Comparison of ENCODE assay signal across 9 cellular contexts in the genomic region with DNA sequence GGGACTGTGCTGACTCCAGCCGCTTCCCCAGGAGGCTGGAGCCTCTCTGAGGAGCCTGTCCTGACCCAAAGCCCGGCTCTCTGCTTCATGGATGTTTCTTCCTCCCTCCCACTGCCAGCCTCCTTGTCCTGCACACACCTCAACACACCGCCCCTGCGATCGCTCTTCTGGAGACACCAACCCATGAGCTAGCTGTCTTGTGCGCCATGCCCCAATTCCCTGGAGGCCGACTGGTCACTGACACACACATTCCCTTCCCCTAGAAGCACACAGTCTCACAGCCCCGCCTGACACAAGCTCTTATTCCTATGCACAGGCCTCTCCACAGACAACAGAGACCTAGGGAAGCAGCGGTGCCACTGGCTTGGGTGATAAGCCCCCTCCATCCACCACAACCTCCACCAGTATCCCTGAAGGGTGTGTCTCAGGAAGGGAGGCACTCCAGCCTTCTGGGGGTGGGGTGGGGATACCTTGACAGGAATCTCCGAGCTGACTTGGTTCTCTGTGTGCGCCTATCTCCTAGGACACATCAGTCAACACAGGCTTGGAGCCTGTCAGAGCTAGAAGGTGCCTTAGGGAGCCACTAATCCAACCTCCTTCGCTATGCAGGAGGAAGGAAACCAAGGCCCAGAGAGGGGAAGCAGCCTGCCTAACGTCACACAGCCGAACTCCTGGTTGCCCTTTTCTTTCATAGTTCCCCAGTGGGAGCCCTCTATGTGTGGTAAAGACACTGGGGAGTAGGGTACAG. TPM values are rescaled to one million over a fixed set of nuclear protein-coding genes. Genes with fewer than 3 reads are reported as not detected.
A peak's percentile ranks its signal among the peaks of the same experiment; 100 is the strongest.
DNase-seq lines count a peak whose midpoint lies in the region; ATAC-seq, FAIRE-seq and TF ChIP-seq lines count a peak whose summit lies in the region.
"Had no signal": no experiment of that assay in that cellular context is flagged by ENCODE, and none has a peak within 500 bp of the region (broad histone marks: within the 10 kb centered on the region; RNA-seq: fewer than 3 reads in every experiment).

No MANE protein-coding gene starts in this region.

- H4K20me1 ChIP-seq in H9 (ENCODE audit: control insufficient read depth, insufficient read depth, insufficient read length) (no peaks in the 10 kb centered on the region), K562 (replicated peaks; ENCODE audit: control insufficient read depth, insufficient read depth, low read length) (peaks cover 33% of the 10 kb centered on the region)

- CTCF ChIA-PET in K562 (lab: Yijun Ruan, JAX; ENCODE audit: low intra/inter-chr PET ratio): no interaction called here

- no peak overlapping the region for H2BK120ac ChIP-seq in H9 (ENCODE audit: low read depth, low read length, poor library complexity, severe bottlenecking)

- peaks cover 34% of the 10 kb centered on the region for H3K4me1 ChIP-seq in H9 (ENCODE audit: insufficient read depth, low read length)
- H3K4me1 ChIP-seq in K562 (replicated peaks in 1 of 2; ENCODE audit: control insufficient read depth in 2 of 2, insufficient read depth in 2 of 2, low read length in 2 of 2): peaks cover 64 to 81% of the 10 kb centered on the region in 2 experiments
- H3K4me1 ChIP-seq in kidney (ENCODE audit: control insufficient read depth in 1 of 2, insufficient read depth in 1 of 2, low read depth in 1 of 2, low read length in 2 of 2): peaks cover 50 to 67% of the 10 kb centered on the region in 2 donors

- H2BK5ac ChIP-seq in H9 (ENCODE audit: insufficient read length, low read length): no peak overlapping the region

- H3K27me3 ChIP-seq in H9 (ENCODE audit: insufficient read depth, low read length): no peaks in the 10 kb centered on the region
- no peaks in the 10 kb centered on the region for H3K27me3 ChIP-seq in K562 (ENCODE audit: control insufficient read depth in 2 of 2, insufficient read depth in 2 of 2, low read length in 2 of 2)

- H3K27ac Mint-ChIP-seq in H9: peak overlapping the region; percentile 79 to 97 (median 94); a peak in 6 of 7 replicates
- H3K27ac Mint-ChIP-seq in stimulated activated effector memory CD8-positive, alpha-beta T cell treated with anti-CD3 and anti-CD28 coated beads, Interleukin-12 subunit alpha, Interleukin-12 subunit beta, amount 100 ng/mL, for 72 hours: peak overlapping the region; percentile 17

- ATAC-seq in K562 (peak; percentile 4), esophagus mucosa (no peak)
- no peak for ATAC-seq in stimulated activated effector memory CD8-positive, alpha-beta T cell treated with anti-CD3 and anti-CD28 coated beads, Interleukin-12 subunit alpha, Interleukin-12 subunit beta, amount 100 ng/mL, for 72 hours
- ATAC-seq in activated T-cell treated with anti-CD3 and anti-CD28 coated beads, Interleukin-2, amount 50 U/mL, for 4 hours: no peak

- H3K14ac ChIP-seq in H9 (ENCODE audit: insufficient read depth, low read length): no peak overlapping the region

- H3K9me3 ChIP-seq in H9 (ENCODE audit: control insufficient read depth, low read depth, low read length): no peaks in the 10 kb centered on the region
- no peaks in the 10 kb centered on the region for H3K9me3 ChIP-seq in K562 (replicated peaks; ENCODE audit: control insufficient read depth, insufficient read depth, low read depth, low read length)
- H3K9me3 ChIP-seq in kidney (ENCODE audit: control insufficient read depth in 1 of 2, low read length in 2 of 2): no peaks in the 10 kb centered on the region

- no peaks in the 10 kb centered on the region for H3K79me1 ChIP-seq in H9 (ENCODE audit: insufficient read depth, low read depth, low read length, poor library complexity, severe bottlenecking)

- H2AFZ ChIP-seq in H9 (ENCODE audit: low read length): no peak overlapping the region
- no peak overlapping the region for H2AFZ ChIP-seq in K562 (ENCODE audit: low read depth, low read length)

- in situ Hi-C loops in K562 (cut with MboI): no loop called here

- H3K27me3 Mint-ChIP-seq in H9 (ENCODE audit: low read depth): no peaks in the 10 kb centered on the region; the same call in none of the 2 replicates
- peaks cover 1% of the 10 kb centered on the region for H3K27me3 Mint-ChIP-seq in activated T-cell treated with anti-CD3 and anti-CD28 coated beads, Interleukin-2, amount 50 U/mL, for 4 hours (ENCODE audit: low read depth)

- TF ChIP-seq POLR2A in K562 (conservative IDR thresholded peaks at IDR 0.05): no peak

- POLR2A ChIA-PET in K562 (lab: Yijun Ruan, JAX): interaction anchor here (0.5 to 3.4 kb wide), 13 partner anchors 9 to 154 kb away, joined by 3 to 20 read pairs (median 3); no protein-coding TSS in a partner anchor

- no peak overlapping the region for H4K8ac ChIP-seq in H9 (replicated peaks; ENCODE audit: insufficient read length, low read depth, low read length)

- intact Hi-C loops in K562 (cut with micrococcal nuclease) (no loop called here), kidney (cut with DNase I) (no loop called here)

- no TSS peak for BruUV-seq in K562 (replicated peaks; lab: Mats Ljungman, UMichigan)

- WGBS in H9 (ENCODE audit: extremely low coverage, insufficient read length, low lambda C conversion rate): no CpG with 5 or more reads among the region's 14 CpGs
- 17% methylated on average over 14 of the region's 14 CpGs for WGBS in K562 (ENCODE audit: insufficient coverage, low coverage, missing lambda C conversion rate)

- H2BK20ac ChIP-seq in H9 (ENCODE audit: low read depth, low read length, poor library complexity, severe bottlenecking): no peak overlapping the region

- H3K27ac ChIP-seq in H9 (ENCODE audit: insufficient read length, low read depth, low read length) (no peak overlapping the region), K562 (ENCODE audit: extremely low read depth, low read depth, low read length) (peak overlapping the region; percentile 55), kidney (ENCODE audit: low read depth in 2 of 2, low read length in 2 of 2) (peak overlapping the region; percentile 82 to 86)

- no peaks in the 10 kb centered on the region for H3K36me3 Mint-ChIP-seq in H9 (ENCODE audit: insufficient read depth in 1 of 3, low read depth in 3 of 3)
- H3K36me3 Mint-ChIP-seq in stimulated activated effector memory CD8-positive, alpha-beta T cell treated with anti-CD3 and anti-CD28 coated beads, Interleukin-12 subunit alpha, Interleukin-12 subunit beta, amount 100 ng/mL, for 72 hours: peaks cover 10% of the 10 kb centered on the region
- peaks cover 2% of the 10 kb centered on the region for H3K36me3 Mint-ChIP-seq in activated T-cell treated with anti-CD3 and anti-CD28 coated beads, Interleukin-2, amount 50 U/mL, for 4 hours (ENCODE audit: insufficient read depth)

- TF ChIP-seq RAD21 in K562 (CRISPR knock-in tag; conservative IDR thresholded peaks at IDR 0.05 in 1 of 2, IDR thresholded peaks at IDR 0.05 in 1 of 2): peak in 1 of 2 experiments; percentile 2; a peak in 1 of 4 replicates

- peak overlapping the region; percentile 46 to 74; a peak in 4 of 5 replicates for H3K4me3 Mint-ChIP-seq in H9
- no peak overlapping the region for H3K4me3 Mint-ChIP-seq in stimulated activated effector memory CD8-positive, alpha-beta T cell treated with anti-CD3 and anti-CD28 coated beads, Interleukin-12 subunit alpha, Interleukin-12 subunit beta, amount 100 ng/mL, for 72 hours
- H3K4me3 Mint-ChIP-seq in activated T-cell treated with anti-CD3 and anti-CD28 coated beads, Interleukin-2, amount 50 U/mL, for 4 hours: no peak overlapping the region

- H3K9ac ChIP-seq in H9 (ENCODE audit: extremely low read depth, insufficient read length, low read length) (no peak overlapping the region), K562 (ENCODE audit: insufficient read depth in 1 of 2, low read depth in 2 of 2, low read length in 2 of 2) (peak overlapping the region; percentile 19 to 88; a peak in 3 of 4 replicates), kidney (ENCODE audit: low read length in 2 of 2) (peak overlapping the region; percentile 4 to 71)

- no peak overlapping the region for H2AK5ac ChIP-seq in H9 (ENCODE audit: insufficient read length, low read length)

- no peak overlapping the region for H4K5ac ChIP-seq in H9 (ENCODE audit: insufficient read length, low read depth, low read length)

- peak overlapping the region; percentile 19 for H3K4me2 ChIP-seq in H9 (ENCODE audit: insufficient read depth, insufficient read length, low read length)
- peak overlapping the region; percentile 67 for H3K4me2 ChIP-seq in K562 (ENCODE audit: insufficient read depth, low read length)

- H3K9me3 Mint-ChIP-seq in H9: no peaks in the 10 kb centered on the region; a peak in 1 of 5 replicates
- no peaks in the 10 kb centered on the region for H3K9me3 Mint-ChIP-seq in stimulated activated effector memory CD8-positive, alpha-beta T cell treated with anti-CD3 and anti-CD28 coated beads, Interleukin-12 subunit alpha, Interleukin-12 subunit beta, amount 100 ng/mL, for 72 hours
- H3K9me3 Mint-ChIP-seq in activated T-cell treated with anti-CD3 and anti-CD28 coated beads, Interleukin-2, amount 50 U/mL, for 4 hours: no peaks in the 10 kb centered on the region

- H3K23me2 ChIP-seq in H9 (ENCODE audit: insufficient read length, low read depth, low read length, poor library complexity, severe bottlenecking): peaks cover 5% of the 10 kb centered on the region

- H3K79me2 ChIP-seq in H9 (ENCODE audit: insufficient read depth, low read length) (no peaks in the 10 kb centered on the region), K562 (ENCODE audit: control insufficient read depth, insufficient read depth, low read length) (peaks cover 82% of the 10 kb centered on the region)

- H2BK12ac ChIP-seq in H9 (ENCODE audit: insufficient read length, low read depth, low read length): no peak overlapping the region

- no peak overlapping the region for H3K4ac ChIP-seq in H9 (ENCODE audit: low read depth, low read length)

- no peak overlapping the region for H3K4me3 ChIP-seq in K562
- peak overlapping the region in 1 of 2 donors; percentile 25 for H3K4me3 ChIP-seq in kidney (ENCODE audit: low read length in 2 of 2)

- peaks cover 69 to 76% of the 10 kb centered on the region in 2 experiments for H3K4me1 Mint-ChIP-seq in H9
- H3K4me1 Mint-ChIP-seq in stimulated activated effector memory CD8-positive, alpha-beta T cell treated with anti-CD3 and anti-CD28 coated beads, Interleukin-12 subunit alpha, Interleukin-12 subunit beta, amount 100 ng/mL, for 72 hours: peaks cover 51% of the 10 kb centered on the region
- peaks cover 36% of the 10 kb centered on the region for H3K4me1 Mint-ChIP-seq in activated T-cell treated with anti-CD3 and anti-CD28 coated beads, Interleukin-2, amount 50 U/mL, for 4 hours (ENCODE audit: low read depth)

- FAIRE-seq in K562 (lab: Jason Lieb, UNC): peak; percentile 85
- no peak for FAIRE-seq in kidney (lab: Jason Lieb, UNC)

- H4K91ac ChIP-seq in H9 (ENCODE audit: insufficient read length, low read depth, low read length): no peak overlapping the region

- DNase-seq in H9: no peak
- DNase-seq in K562 (ENCODE audit: extremely low read depth in 1 of 4, low spot score in 3 of 4): peak; percentile 65 to 80 (median 78)
- peak; percentile 85 for DNase-seq in kidney
- no peak for DNase-seq in stimulated activated effector memory CD8-positive, alpha-beta T cell treated with anti-CD3 and anti-CD28 coated beads, Interleukin-12 subunit alpha, Interleukin-12 subunit beta, amount 100 ng/mL, for 72 hours (ENCODE audit: low spot score in 2 of 2)
- DNase-seq in activated T-cell treated with anti-CD3 and anti-CD28 coated beads, Interleukin-2, amount 50 U/mL, for 4 hours: no peak
- no peak for DNase-seq in SW 1271 (lab: John Stamatoyannopoulos, UW)
- no peak for DNase-seq in NCI-H1092 (lab: John Stamatoyannopoulos, UW)
- DNase-seq: NCI-H1105 treated with DMSO at 0.1 percent for 48 hours had no signal

- no peak overlapping the region for H3T11ph ChIP-seq in H9 (ENCODE audit: low read length)

- H3K18ac ChIP-seq in H9 (ENCODE audit: insufficient read length, low read depth, low read length): no peak overlapping the region

- peaks cover 4% of the 10 kb centered on the region for H3K9me1 ChIP-seq in K562 (ENCODE audit: control insufficient read depth, insufficient read depth, low read length)

- H3K36me3 ChIP-seq in K562 (ENCODE audit: control insufficient read depth, insufficient read depth, low read length) (peaks cover 12% of the 10 kb centered on the region; the same call in 2 of the 3 replicates), kidney (ENCODE audit: control insufficient read depth in 1 of 2, insufficient read depth in 2 of 2, low read length in 2 of 2) (no peaks in the 10 kb centered on the region)

- no peak overlapping the region for H2BK15ac ChIP-seq in H9 (ENCODE audit: low read depth, low read length)

- H3K23ac ChIP-seq in H9 (ENCODE audit: insufficient read length, low read depth, low read length): no peak overlapping the region

- H3K56ac ChIP-seq in H9 (ENCODE audit: insufficient read length, low read depth, low read length): no peak overlapping the region

- no peak for TF ChIP-seq EP300 in K562 (IDR thresholded peaks at IDR 0.05; ENCODE audit: low read length)

- TF ChIP-seq CTCF in H9 (conservative IDR thresholded peaks at IDR 0.05): no peak
- no peak for TF ChIP-seq CTCF in K562 (IDR thresholded peaks at IDR 0.05 in 2 of 3, conservative IDR thresholded peaks at IDR 0.05 in 1 of 3; ENCODE audit: insufficient read depth in 2 of 3, low read depth in 1 of 3, low read length in 3 of 3)
- TF ChIP-seq CTCF in kidney (IDR thresholded peaks at IDR 0.05; ENCODE audit: borderline replicate concordance, extremely low read depth, insufficient read depth): no peak

RNA-seq across cellular contexts. Expression of a gene that starts 31.1 kb away (rescaled TPM):
- 23.7 and 29.4 TPM in 2 replicates for total RNA-seq in H9 (2021)
- 62.5 and 101 TPM in 2 replicates for total RNA-seq in K562 (2011; cell fraction: chromatin; rRNA removed; ENCODE audit: low replicate concordance)
- total RNA-seq in K562 (2011; cell fraction: nucleolus; rRNA removed): 36.7 and 38.9 TPM in 2 replicates
- 49.2 and 72.8 TPM in 2 replicates for total RNA-seq in K562 (2011; cell fraction: nucleoplasm; rRNA removed)
- total RNA-seq in K562 (2014; rRNA removed): 7.9 and 12.5 TPM in 2 replicates
- 3.6 and 4.6 TPM in 2 replicates for total RNA-seq in K562 (2014; rRNA removed; fragmentation: Illumina TruSeq; extraction: Trizol)
- 4.7 and 4.8 TPM in 2 replicates for total RNA-seq in K562 (2015; rRNA removed; fragmentation: Illumina TruSeq; extraction: Trizol)
- 36.4 and 37.8 TPM in 2 replicates for total RNA-seq in K562 (2021)
- polyA plus RNA-seq in K562 (2011; rRNA removed): 3.1 and 4.2 TPM in 2 replicates
- 2.3 and 3.9 TPM in 2 replicates for polyA plus RNA-seq in K562 (2011; cell fraction: cytosol; rRNA removed)
- 13.3 and 21.8 TPM in 2 replicates for polyA plus RNA-seq in K562 (2011; cell fraction: nucleus; rRNA removed)
- 13.7 and 18.2 TPM in 2 replicates for polyA plus RNA-seq in K562 (2012)
- polyA plus RNA-seq in K562 (2014; fragmentation: Illumina TruSeq; extraction: Trizol): 5.4 and 9.5 TPM in 2 replicates
- under 1 TPM; 0.21 to 0.59 TPM for polyA plus RNA-seq in K562 (2014; fragmentation: Nextera tagmentation; extraction: Ambion mirVana)
- 8.5 and 9.0 TPM in 2 replicates for polyA plus RNA-seq in K562 (2014; rRNA removed)
- 3.7 and 9.1 TPM in 2 replicates for polyA minus RNA-seq in K562 (2011; rRNA and poly(A)+ RNA removed)
- polyA minus RNA-seq in K562 (2011; cell fraction: cytosol; rRNA and poly(A)+ RNA removed): 12.2 and 15.2 TPM in 2 replicates
- polyA minus RNA-seq in K562 (2011; cell fraction: nucleus; rRNA and poly(A)+ RNA removed): 10.6 and 11.6 TPM in 2 replicates
- total RNA-seq in kidney: 48.2 TPM
- polyA plus RNA-seq in kidney (ENCODE audit: insufficient read depth, low read depth, low replicate concordance): 8.5 TPM
- 1 to 10 TPM; 7.6 to 9.4 (median 8.6) TPM for total RNA-seq in activated T-cell treated with anti-CD3 and anti-CD28 coated beads, Interleukin-2, amount 50 U/mL, for 4 hours
- 51.7 TPM for total RNA-seq in esophagus mucosa

Comparison
In these comparisons a context has a peak if more than half of its experiments do, and no peak if none do; other contexts are left out.
1. DNase-seq: peak in K562 (4 of 4) and kidney (single experiment); none in H9 (single experiment), stimulated activated effector memory CD8-positive, alpha-beta T cell treated with anti-CD3 and anti-CD28 coated beads, Interleukin-12 subunit alpha, Interleukin-12 subunit beta, amount 100 ng/mL, for 72 hours (0 of 2), activated T-cell treated with anti-CD3 and anti-CD28 coated beads, Interleukin-2, amount 50 U/mL, for 4 hours (single experiment), SW 1271 (0 of 2) and NCI-H1092 (single experiment).
2. H3K4me3 Mint-ChIP-seq: peak in H9 (2 of 2); none in stimulated activated effector memory CD8-positive, alpha-beta T cell treated with anti-CD3 and anti-CD28 coated beads, Interleukin-12 subunit alpha, Interleukin-12 subunit beta, amount 100 ng/mL, for 72 hours (single experiment) and activated T-cell treated with anti-CD3 and anti-CD28 coated beads, Interleukin-2, amount 50 U/mL, for 4 hours (single experiment).